ENCODE assay signal across 12 cellular contexts in the genomic region with DNA sequence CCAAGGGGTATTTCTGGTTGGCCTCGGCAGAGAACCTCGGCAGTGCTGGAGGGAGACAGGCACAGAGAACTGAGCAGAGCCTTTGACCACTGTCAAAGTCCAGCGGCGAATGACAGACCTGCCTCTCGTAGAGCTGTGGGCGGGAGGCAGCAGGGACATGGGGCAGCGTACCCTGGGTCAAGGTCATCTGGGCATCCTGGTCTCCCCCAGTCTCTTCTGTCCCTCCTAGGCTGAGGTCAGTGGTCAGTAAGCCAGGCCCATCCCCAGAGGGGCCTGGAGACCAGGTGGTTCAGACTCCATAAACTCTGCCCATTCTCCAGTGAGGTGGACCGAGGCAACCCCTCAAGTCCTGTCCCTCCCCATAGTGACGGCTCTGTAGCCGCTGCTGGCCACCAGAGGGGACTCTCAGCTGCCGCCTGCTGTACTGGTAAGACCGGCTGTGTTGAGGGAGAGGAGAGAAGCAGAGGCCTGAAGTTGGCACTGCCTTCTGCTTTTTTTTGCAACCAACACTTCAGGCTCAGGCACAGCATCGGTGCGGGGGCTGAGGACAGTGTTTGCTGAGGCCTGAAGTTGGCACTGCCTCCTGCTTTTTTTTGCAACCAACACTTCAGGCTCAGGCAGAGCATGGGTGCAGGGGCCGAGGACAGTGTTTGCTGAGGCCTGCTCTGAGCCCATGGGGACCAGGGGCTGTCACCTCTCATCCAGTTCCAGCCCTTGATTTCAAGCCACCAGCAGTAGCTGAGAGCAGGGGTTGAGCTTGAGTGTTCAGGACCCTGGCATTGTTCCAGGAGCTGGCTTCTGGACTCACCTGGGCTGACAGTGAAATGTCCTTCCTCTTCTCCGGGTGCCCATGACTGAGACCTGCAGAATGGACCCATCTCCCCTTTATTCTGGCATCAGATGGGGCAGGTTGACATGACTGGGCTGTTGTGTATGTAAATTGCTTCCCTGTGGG. TPM values are rescaled to one million over a fixed set of nuclear protein-coding genes. Genes with fewer than 3 reads are reported as not detected.
A peak's percentile ranks its signal among the peaks of the same experiment; 100 is the strongest.
DNase-seq lines count a peak whose midpoint lies in the region; ATAC-seq and TF ChIP-seq lines count a peak whose summit lies in the region.
"Had no signal": no experiment of that assay in that cellular context is flagged by ENCODE, and none has a peak within 500 bp of the region (broad histone marks: within the 10 kb centered on the region; RNA-seq: fewer than 3 reads in every experiment).

A gene with protein sequence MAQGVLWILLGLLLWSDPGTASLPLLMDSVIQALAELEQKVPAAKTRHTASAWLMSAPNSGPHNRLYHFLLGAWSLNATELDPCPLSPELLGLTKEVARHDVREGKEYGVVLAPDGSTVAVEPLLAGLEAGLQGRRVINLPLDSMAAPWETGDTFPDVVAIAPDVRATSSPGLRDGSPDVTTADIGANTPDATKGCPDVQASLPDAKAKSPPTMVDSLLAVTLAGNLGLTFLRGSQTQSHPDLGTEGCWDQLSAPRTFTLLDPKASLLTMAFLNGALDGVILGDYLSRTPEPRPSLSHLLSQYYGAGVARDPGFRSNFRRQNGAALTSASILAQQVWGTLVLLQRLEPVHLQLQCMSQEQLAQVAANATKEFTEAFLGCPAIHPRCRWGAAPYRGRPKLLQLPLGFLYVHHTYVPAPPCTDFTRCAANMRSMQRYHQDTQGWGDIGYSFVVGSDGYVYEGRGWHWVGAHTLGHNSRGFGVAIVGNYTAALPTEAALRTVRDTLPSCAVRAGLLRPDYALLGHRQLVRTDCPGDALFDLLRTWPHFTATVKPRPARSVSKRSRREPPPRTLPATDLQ (minus strand): TSS at position 111 of the 955 bp plus-strand sequence. CDS start 130 bp downstream, outside the sequence.

- no peak for ATAC-seq in activated naive CD8-positive, alpha-beta T cell treated with anti-CD3 and anti-CD28 coated beads, Interleukin-2, amount 50 U/mL, for 24 hours
- ATAC-seq in T-helper 17 cell = no peak
- no peak for ATAC-seq in HG02852 (IDR thresholded peaks at IDR 0.05; ENCODE audit: unreplicated experiment)
- ATAC-seq in GM21515 (IDR thresholded peaks at IDR 0.05; ENCODE audit: unreplicated experiment) = no peak

- no peaks in the 10 kb centered on the region for H3K9me3 Mint-ChIP-seq in activated naive CD8-positive, alpha-beta T cell (ENCODE audit: low read depth)
- no peaks in the 10 kb centered on the region for H3K9me3 Mint-ChIP-seq in activated naive CD8-positive, alpha-beta T cell treated with anti-CD3 and anti-CD28 coated beads, Interleukin-2, amount 50 U/mL, for 24 hours
- H3K9me3 Mint-ChIP-seq: activated T-cell treated with anti-CD3 and anti-CD28 coated beads, Interleukin-2, amount 50 U/mL, for 72 hours had no signal

- H3K36me3 ChIP-seq in vagina = no peaks in the 10 kb centered on the region

- H3K36me3 Mint-ChIP-seq in activated naive CD8-positive, alpha-beta T cell = no peaks in the 10 kb centered on the region
- no peaks in the 10 kb centered on the region for H3K36me3 Mint-ChIP-seq in activated naive CD8-positive, alpha-beta T cell treated with anti-CD3 and anti-CD28 coated beads, Interleukin-2, amount 50 U/mL, for 24 hours (ENCODE audit: low read depth)
- no peaks in the 10 kb centered on the region for H3K36me3 Mint-ChIP-seq in T-helper 17 cell (ENCODE audit: low read depth)

- H3K27ac ChIP-seq in vagina = no peak within 1 kb of the TSS

- peak in 2 of 3 experiments; percentile 22 to 28 for TF ChIP-seq CTCF in vagina (IDR thresholded peaks at IDR 0.05)

- intact Hi-C loops in vagina (cut with DNase I) = no loop called here

- peaks cover 40% of the 10 kb centered on the region for H3K4me1 Mint-ChIP-seq in activated naive CD8-positive, alpha-beta T cell (ENCODE audit: low read depth)
- H3K4me1 Mint-ChIP-seq in activated naive CD8-positive, alpha-beta T cell treated with anti-CD3 and anti-CD28 coated beads, Interleukin-2, amount 50 U/mL, for 24 hours = peaks cover 34% of the 10 kb centered on the region
- peaks cover 18% of the 10 kb centered on the region for H3K4me1 Mint-ChIP-seq in T-helper 17 cell

- H3K27me3 Mint-ChIP-seq in activated naive CD8-positive, alpha-beta T cell = no peaks in the 10 kb centered on the region
- H3K27me3 Mint-ChIP-seq in activated naive CD8-positive, alpha-beta T cell treated with anti-CD3 and anti-CD28 coated beads, Interleukin-2, amount 50 U/mL, for 24 hours = no peaks in the 10 kb centered on the region
- no peaks in the 10 kb centered on the region for H3K27me3 Mint-ChIP-seq in T-helper 17 cell

- H3K27me3 ChIP-seq in vagina = no peaks in the 10 kb centered on the region

- no peak for DNase-seq in activated naive CD8-positive, alpha-beta T cell treated with anti-CD3 and anti-CD28 coated beads, Interleukin-2, amount 50 U/mL, for 24 hours
- no peak for DNase-seq in T-helper 17 cell
- DNase-seq in inferior parietal cortex (ENCODE audit: extremely low spot score) = peak; percentile 40
- no peak for DNase-seq in vagina (ENCODE audit: extremely low spot score in 2 of 2)
- no peak for DNase-seq in central memory CD4-positive, alpha-beta T cell
- DNase-seq: DND-41 had no signal

- H3K4me3 Mint-ChIP-seq in activated naive CD8-positive, alpha-beta T cell = peak within 1 kb of the TSS; percentile 48
- no peak within 1 kb of the TSS for H3K4me3 Mint-ChIP-seq in activated naive CD8-positive, alpha-beta T cell treated with anti-CD3 and anti-CD28 coated beads, Interleukin-2, amount 50 U/mL, for 24 hours
- H3K4me3 Mint-ChIP-seq in T-helper 17 cell = peak within 1 kb of the TSS; percentile 19
- H3K4me3 Mint-ChIP-seq: activated T-cell treated with anti-CD3 and anti-CD28 coated beads, Interleukin-2, amount 50 U/mL, for 72 hours had no signal

- H3K4me1 ChIP-seq in vagina = no peaks in the 10 kb centered on the region

- no peak within 1 kb of the TSS for H3K4me3 ChIP-seq in vagina

- H3K27ac Mint-ChIP-seq in activated naive CD8-positive, alpha-beta T cell = no peak within 1 kb of the TSS
- no peak within 1 kb of the TSS for H3K27ac Mint-ChIP-seq in activated naive CD8-positive, alpha-beta T cell treated with anti-CD3 and anti-CD28 coated beads, Interleukin-2, amount 50 U/mL, for 24 hours
- peak within 1 kb of the TSS; percentile 21 for H3K27ac Mint-ChIP-seq in T-helper 17 cell
- H3K27ac Mint-ChIP-seq: activated T-cell treated with anti-CD3 and anti-CD28 coated beads, Interleukin-2, amount 50 U/mL, for 72 hours had no signal

- no peak for TF ChIP-seq POLR2A in vagina (IDR thresholded peaks at IDR 0.05)

- H3K9me3 ChIP-seq in T-helper 17 cell (ENCODE audit: control insufficient read depth, low read length, poor library complexity, severe bottlenecking) = no peaks in the 10 kb centered on the region
- H3K9me3 ChIP-seq in vagina = no peaks in the 10 kb centered on the region

RNA-seq across cellular contexts. Expression of the gene that starts here (rescaled TPM):
- total RNA-seq in T-helper 17 cell (not detected), vagina (not detected)
- total RNA-seq: fibroblast of villous mesenchyme, subcutaneous adipose tissue had no signal
